6 cellular contexts compared by ENCODE assay signal in genomic region chr11:68423481-68423880, GRCh38.
"Had no signal": no experiment of that assay in that cellular context is flagged by ENCODE, and none has a peak within 500 bp of the region (broad histone marks: within the 10 kb centered on the region; RNA-seq: fewer than 3 reads in every experiment).

No MANE protein-coding gene starts in this region.

- H3K27ac ChIP-seq: GM23248 had no signal

- ATAC-seq: K562 had no signal

- H3K4me3 Mint-ChIP-seq: H9 had no signal

- H2AFZ ChIP-seq: GM23248 had no signal

- H3K4me1 Mint-ChIP-seq: H9 had no signal

- H3K4me3 ChIP-seq: GM23248, K562 had no signal

- DNase-seq: GM23248, GOT3, H9, HCEC 1CT, IMR-90 had no signal
